33 cellular contexts compared by ENCODE assay signal in genomic region chr9:123028136-123028535, GRCh38. TPM values are rescaled to one million over a fixed set of nuclear protein-coding genes. Genes with fewer than 3 reads are reported as not detected.
"Had no signal": no experiment of that assay in that cellular context is flagged by ENCODE, and none has a peak within 500 bp of the region (broad histone marks: within the 10 kb centered on the region; RNA-seq: fewer than 3 reads in every experiment).

No MANE protein-coding gene starts in this region.

- H3K4me1 ChIP-seq: foreskin keratinocyte, testis had no signal

- H3K4me3 ChIP-seq: dorsolateral prefrontal cortex, esophagus muscularis mucosa, gastroesophageal sphincter, heart left ventricle, hepatocyte, lower lobe of right lung, ovary, psoas muscle, sigmoid colon, stomach, testis, tibial artery, upper lobe of left lung had no signal

- H3K4me1 Mint-ChIP-seq: immature natural killer cell; stimulated activated effector memory CD8-positive, alpha-beta T cell treated with anti-CD3 and anti-CD28 coated beads, Interleukin-12 subunit alpha, Interleukin-12 subunit beta, amount 100 ng/mL, for 72 hours had no signal

- H3K36me3 ChIP-seq: ovary had no signal

- ATAC-seq: foreskin keratinocyte; gastroesophageal sphincter; heart left ventricle; left ventricle myocardium superior; lower lobe of right lung; psoas muscle; right cardiac atrium; stimulated activated effector memory CD8-positive, alpha-beta T cell treated with anti-CD3 and anti-CD28 coated beads, Interleukin-12 subunit alpha, Interleukin-12 subunit beta, amount 100 ng/mL, for 72 hours had no signal

- H2AFZ ChIP-seq: hepatocyte had no signal

- H3K9me3 Mint-ChIP-seq: endodermal cell; immature natural killer cell; memory B cell; naive B cell; stimulated activated effector memory CD8-positive, alpha-beta T cell treated with anti-CD3 and anti-CD28 coated beads, Interleukin-12 subunit alpha, Interleukin-12 subunit beta, amount 100 ng/mL, for 72 hours had no signal

- DNase-seq: cerebellar nuclear complex; cortex of kidney; dorsolateral prefrontal cortex; effector CD4-positive, alpha-beta T cell; endodermal cell; foreskin keratinocyte; heart left ventricle; immature natural killer cell; islet precursor cell; kidney glomerular epithelial cell; left ventricle myocardium superior; lower lobe of right lung; naive B cell; occipital lobe; ovary; posterior cingulate gyrus; psoas muscle; right cardiac atrium; sigmoid colon; stimulated activated CD4-positive, alpha-beta T cell treated with anti-CD3 and anti-CD28 coated beads, Interleukin-2, amount 100 ng/mL, for 24 hours; stimulated activated CD4-positive, alpha-beta T cell treated with anti-CD3 and anti-CD28 coated beads, Interleukin-4, amount 100 ng/mL, for 24 hours; stimulated activated naive CD4-positive, alpha-beta T cell treated with Interleukin-2 at 50 U/mL for 16 hours; stomach; testis; tibial artery; upper lobe of left lung had no signal

- H3K27me3 ChIP-seq: dorsolateral prefrontal cortex, esophagus muscularis mucosa, foreskin keratinocyte, gastroesophageal sphincter, heart left ventricle, hepatocyte, ovary, sigmoid colon, stomach, testis, tibial artery, upper lobe of left lung had no signal

- FAIRE-seq: urothelium cell line had no signal

- H3K4me3 Mint-ChIP-seq: endodermal cell; immature natural killer cell; memory B cell; stimulated activated effector memory CD8-positive, alpha-beta T cell treated with anti-CD3 and anti-CD28 coated beads, Interleukin-12 subunit alpha, Interleukin-12 subunit beta, amount 100 ng/mL, for 72 hours had no signal

- H3K27ac Mint-ChIP-seq: endodermal cell; immature natural killer cell; memory B cell; stimulated activated effector memory CD8-positive, alpha-beta T cell treated with anti-CD3 and anti-CD28 coated beads, Interleukin-12 subunit alpha, Interleukin-12 subunit beta, amount 100 ng/mL, for 72 hours had no signal

- H3K27ac ChIP-seq: dorsolateral prefrontal cortex, esophagus muscularis mucosa, foreskin keratinocyte, gastroesophageal sphincter, heart left ventricle, hepatocyte, lower lobe of right lung, ovary, psoas muscle, sigmoid colon, stomach, testis, tibial artery, upper lobe of left lung had no signal

- H3K9me3 ChIP-seq: esophagus muscularis mucosa, gastroesophageal sphincter, heart left ventricle, lower lobe of right lung, ovary, psoas muscle, sigmoid colon, stomach, testis, tibial artery, upper lobe of left lung had no signal

- H3K27me3 Mint-ChIP-seq: memory B cell, naive B cell had no signal

- H3K4me2 ChIP-seq: hepatocyte had no signal

RNA-seq across cellular contexts. Expression of gene GPR21, which starts 5.3 kb away (rescaled TPM):
- total RNA-seq: epithelial cell of proximal tubule had no signal
- polyA plus RNA-seq: foreskin keratinocyte, immature natural killer cell, stomach had no signal
